ENCODE assay signal across 28 cellular contexts in the genomic region with DNA sequence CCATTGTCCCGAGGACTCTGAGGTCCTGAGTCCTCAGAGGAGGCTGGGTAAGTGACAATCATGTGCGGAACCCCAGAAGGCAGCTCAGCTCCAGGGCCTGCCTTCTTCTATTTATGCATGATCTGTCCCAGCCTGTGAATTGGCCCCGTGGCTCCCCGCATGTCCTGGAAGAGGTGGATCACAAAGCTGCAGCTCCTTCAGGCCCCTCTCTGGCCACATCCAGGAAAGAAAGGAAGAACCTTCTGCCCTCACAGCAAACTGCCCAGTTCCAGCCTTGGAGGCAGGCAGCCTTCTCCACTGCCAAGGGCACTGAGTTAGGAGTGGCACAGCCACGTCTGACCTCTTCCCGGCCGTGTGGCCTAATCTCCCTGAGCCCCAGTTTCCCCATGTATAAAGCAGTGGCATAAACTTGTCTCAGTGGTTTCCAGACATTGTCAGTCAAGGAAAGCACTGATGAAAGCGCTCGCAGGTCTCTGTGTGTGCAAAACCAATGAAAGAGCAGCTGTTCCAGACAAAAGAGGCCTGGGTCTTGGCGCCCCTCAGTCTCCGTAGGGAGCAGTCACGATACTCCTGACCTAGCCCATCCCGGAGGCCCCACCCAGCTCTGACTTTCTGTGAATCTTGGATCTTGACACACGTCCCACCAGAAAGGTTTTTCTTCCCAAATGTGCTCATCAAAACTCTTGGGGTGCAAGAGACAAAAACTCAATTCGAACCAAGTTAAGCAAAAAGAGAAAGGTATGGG.
"Had no signal": no experiment of that assay in that cellular context is flagged by ENCODE, and none has a peak within 500 bp of the region (broad histone marks: within the 10 kb centered on the region; RNA-seq: fewer than 3 reads in every experiment).

No MANE protein-coding gene starts in this region.

- H3K9me3 Mint-ChIP-seq: natural killer cell treated with Interleukin-12 subunit alpha and Interleukin-12 subunit beta and Interleukin-15 and Interleukin-18, amount 100 ng/mL, for 72 hours; nephron progenitor cell; neural crest cell; stimulated activated effector memory CD8-positive, alpha-beta T cell treated with anti-CD3 and anti-CD28 coated beads, Interleukin-12 subunit alpha, Interleukin-12 subunit beta, amount 100 ng/mL, for 72 hours; stimulated activated naive CD8-positive, alpha-beta T cell treated with anti-CD3 and anti-CD28 coated beads, Interleukin-15, Interleukin-2, amounts not matched to agents 100 ng/mL and 50 ng/mL, for 24 hours had no signal

- H3K4me3 Mint-ChIP-seq: natural killer cell treated with Interleukin-12 subunit alpha and Interleukin-12 subunit beta and Interleukin-15 and Interleukin-18, amount 100 ng/mL, for 72 hours; nephron progenitor cell; neural crest cell; stimulated activated effector memory CD8-positive, alpha-beta T cell treated with anti-CD3 and anti-CD28 coated beads, Interleukin-12 subunit alpha, Interleukin-12 subunit beta, amount 100 ng/mL, for 72 hours; stimulated activated naive B cell treated with anti-CD40 and anti-IgM and Interleukin-4, amounts not matched to agents 10 μg/mL and 1 μg/mL and 100 μg/mL, for 72 hours; stimulated activated naive CD8-positive, alpha-beta T cell treated with anti-CD3 and anti-CD28 coated beads, Interleukin-15, Interleukin-2, amounts not matched to agents 100 ng/mL and 50 ng/mL, for 24 hours had no signal

- H3K27me3 Mint-ChIP-seq: stimulated activated naive CD8-positive, alpha-beta T cell treated with anti-CD3 and anti-CD28 coated beads, Interleukin-15, Interleukin-2, amounts not matched to agents 100 ng/mL and 50 ng/mL, for 24 hours had no signal

- ATAC-seq: natural killer cell treated with Interleukin-12 subunit alpha and Interleukin-12 subunit beta and Interleukin-15 and Interleukin-18, amount 100 ng/mL, for 72 hours; psoas muscle; right cardiac atrium; right lobe of liver; stimulated activated effector memory CD8-positive, alpha-beta T cell treated with anti-CD3 and anti-CD28 coated beads, Interleukin-12 subunit alpha, Interleukin-12 subunit beta, amount 100 ng/mL, for 72 hours; stimulated activated naive B cell treated with anti-CD40 and anti-IgM and Interleukin-4, amounts not matched to agents 10 μg/mL and 1 μg/mL and 100 μg/mL, for 72 hours had no signal

- H3K9me3 ChIP-seq: ovary, psoas muscle, right lobe of liver, sigmoid colon, stomach, thoracic aorta, thyroid gland, tibial nerve, upper lobe of left lung, vagina had no signal

- H3K36me3 Mint-ChIP-seq: natural killer cell treated with Interleukin-12 subunit alpha and Interleukin-12 subunit beta and Interleukin-15 and Interleukin-18, amount 100 ng/mL, for 72 hours; stimulated activated effector memory CD8-positive, alpha-beta T cell treated with anti-CD3 and anti-CD28 coated beads, Interleukin-12 subunit alpha, Interleukin-12 subunit beta, amount 100 ng/mL, for 72 hours; stimulated activated naive B cell treated with anti-CD40 and anti-IgM and Interleukin-4, amounts not matched to agents 10 μg/mL and 1 μg/mL and 100 μg/mL, for 72 hours had no signal

- H3K27me3 ChIP-seq: ovary, right lobe of liver, sigmoid colon, stomach, thyroid gland, tibial nerve, upper lobe of left lung, vagina had no signal

- H3K4me1 ChIP-seq: parathyroid adenoma, psoas muscle, right lobe of liver had no signal

- H3K79me2 ChIP-seq: parathyroid adenoma had no signal

- FAIRE-seq: small intestine, urothelium cell line had no signal

- H3K27ac ChIP-seq: ovary, parathyroid adenoma, psoas muscle, right lobe of liver, sigmoid colon, stomach, thoracic aorta, thyroid gland, tibial nerve, upper lobe of left lung, vagina had no signal

- H2AFZ ChIP-seq: parathyroid adenoma had no signal

- H3K36me3 ChIP-seq: ovary, right lobe of liver, sigmoid colon, stomach, thoracic aorta, thyroid gland, tibial nerve, upper lobe of left lung, vagina had no signal

- H3K27ac Mint-ChIP-seq: natural killer cell treated with Interleukin-12 subunit alpha and Interleukin-12 subunit beta and Interleukin-15 and Interleukin-18, amount 100 ng/mL, for 72 hours; nephron progenitor cell; progenitor cell of endocrine pancreas; stimulated activated effector memory CD8-positive, alpha-beta T cell treated with anti-CD3 and anti-CD28 coated beads, Interleukin-12 subunit alpha, Interleukin-12 subunit beta, amount 100 ng/mL, for 72 hours; stimulated activated naive B cell treated with anti-CD40 and anti-IgM and Interleukin-4, amounts not matched to agents 10 μg/mL and 1 μg/mL and 100 μg/mL, for 72 hours; stimulated activated naive CD8-positive, alpha-beta T cell treated with anti-CD3 and anti-CD28 coated beads, Interleukin-15, Interleukin-2, amounts not matched to agents 100 ng/mL and 50 ng/mL, for 24 hours had no signal

- H3K4me3 ChIP-seq: ovary, psoas muscle, right lobe of liver, sigmoid colon, stomach, thoracic aorta, thyroid gland, tibial nerve, upper lobe of left lung, vagina had no signal

- DNase-seq: nephron progenitor cell; occipital lobe; ovary; psoas muscle; right cardiac atrium; right lobe of liver; sigmoid colon; small intestine; stimulated activated CD4-positive, alpha-beta T cell treated with anti-CD3 and anti-CD28 coated beads, Interleukin-15, amount 100 ng/mL, for 24 hours; stimulated activated CD4-positive, alpha-beta T cell treated with anti-CD3 and anti-CD28 coated beads, Interleukin-2, amount 100 ng/mL, for 24 hours; stimulated activated CD4-positive, alpha-beta T cell treated with anti-CD3 and anti-CD28 coated beads, Interleukin-2, amount 100 ng/mL, for 48 hours; stimulated activated CD4-positive, alpha-beta T cell treated with anti-CD3 and anti-CD28 coated beads, Interleukin-4, amount 100 ng/mL, for 24 hours; stimulated activated naive B cell treated with anti-CD40 and anti-IgM and Interleukin-4, amounts not matched to agents 10 μg/mL and 1 μg/mL and 100 μg/mL, for 72 hours; stimulated activated naive CD4-positive, alpha-beta T cell treated with Interleukin-2 at 50 U/mL for 16 hours; stomach; thyroid gland; trophoblast cell; upper lobe of left lung had no signal

- H3K9ac ChIP-seq: parathyroid adenoma had no signal
